20 cellular contexts compared by ENCODE assay signal in genomic region chr17:43614560-43614959, GRCh38. TPM values are rescaled to one million over a fixed set of nuclear protein-coding genes. Genes with fewer than 3 reads are reported as not detected.
"Had no signal": no experiment of that assay in that cellular context is flagged by ENCODE, and none has a peak within 500 bp of the region (broad histone marks: within the 10 kb centered on the region; RNA-seq: fewer than 3 reads in every experiment).

No MANE protein-coding gene starts in this region.

- H3K9me3 Mint-ChIP-seq: stimulated activated naive CD8-positive, alpha-beta T cell treated with anti-CD3 and anti-CD28 coated beads, Interleukin-15, Interleukin-2, amounts not matched to agents 100 ng/mL and 50 ng/mL, for 24 hours had no signal

- DNase-seq: colonic mucosa; dermis blood vessel endothelial cell; esophagus squamous epithelium; foreskin fibroblast; left colon; left ventricle myocardium superior; mesenchymal stem cell; naive thymus-derived CD4-positive, alpha-beta T cell; spleen; stimulated activated CD4-positive, alpha-beta T cell treated with anti-CD3 and anti-CD28 coated beads, Interleukin-15, amount 100 ng/mL, for 24 hours; stimulated activated CD4-positive, alpha-beta T cell treated with anti-CD3 and anti-CD28 coated beads, Interleukin-1b, Interleukin-23, amount 100 ng/mL, for 48 hours; stimulated activated CD4-positive, alpha-beta T cell treated with anti-CD3 and anti-CD28 coated beads, Interleukin-4, amount 100 ng/mL, for 24 hours had no signal

- H3K4me3 Mint-ChIP-seq: naive thymus-derived CD4-positive, alpha-beta T cell; stimulated activated memory B cell treated with anti-CD40 and anti-IgM and Interleukin-4, amounts not matched to agents 10 μg/mL and 1 μg/mL and 100 μg/mL, for 72 hours; stimulated activated naive CD8-positive, alpha-beta T cell treated with anti-CD3 and anti-CD28 coated beads, Interleukin-15, Interleukin-2, amounts not matched to agents 100 ng/mL and 50 ng/mL, for 24 hours had no signal

- H3K4me1 Mint-ChIP-seq: stimulated activated memory B cell treated with anti-CD40 and anti-IgM and Interleukin-4, amounts not matched to agents 10 μg/mL and 1 μg/mL and 100 μg/mL, for 72 hours had no signal

- H3K27me3 ChIP-seq: colonic mucosa, esophagus squamous epithelium had no signal

- H3K9me3 ChIP-seq: colonic mucosa, esophagus squamous epithelium, gastroesophageal sphincter, tibial artery had no signal

- H3K4me3 ChIP-seq: colonic mucosa, esophagus squamous epithelium, gastroesophageal sphincter, lung, spleen, tibial artery had no signal

- H3K27ac ChIP-seq: colonic mucosa, gastroesophageal sphincter, spleen, tibial artery had no signal

- H3K36me3 Mint-ChIP-seq: stimulated activated memory B cell treated with anti-CD40 and anti-IgM and Interleukin-4, amounts not matched to agents 10 μg/mL and 1 μg/mL and 100 μg/mL, for 72 hours had no signal

- H3K27ac Mint-ChIP-seq: naive thymus-derived CD4-positive, alpha-beta T cell; stimulated activated memory B cell treated with anti-CD40 and anti-IgM and Interleukin-4, amounts not matched to agents 10 μg/mL and 1 μg/mL and 100 μg/mL, for 72 hours; stimulated activated naive CD8-positive, alpha-beta T cell treated with anti-CD3 and anti-CD28 coated beads, Interleukin-15, Interleukin-2, amounts not matched to agents 100 ng/mL and 50 ng/mL, for 24 hours had no signal

- H3K36me3 ChIP-seq: colonic mucosa, esophagus squamous epithelium, gastroesophageal sphincter, spleen, tibial artery had no signal

- ATAC-seq: gastroesophageal sphincter; left colon; left ventricle myocardium superior; naive thymus-derived CD4-positive, alpha-beta T cell; stimulated activated memory B cell treated with anti-CD40 and anti-IgM and Interleukin-4, amounts not matched to agents 10 μg/mL and 1 μg/mL and 100 μg/mL, for 72 hours had no signal

- H3K4me1 ChIP-seq: colonic mucosa, tibial artery had no signal

RNA-seq across cellular contexts. Expression of gene MEOX1, which starts 47.2 kb away (rescaled TPM):
- total RNA-seq: epithelial cell of proximal tubule, osteocyte, pulmonary artery endothelial cell had no signal
